Comparison of ENCODE assay signal across 9 cellular contexts in the genomic region with DNA sequence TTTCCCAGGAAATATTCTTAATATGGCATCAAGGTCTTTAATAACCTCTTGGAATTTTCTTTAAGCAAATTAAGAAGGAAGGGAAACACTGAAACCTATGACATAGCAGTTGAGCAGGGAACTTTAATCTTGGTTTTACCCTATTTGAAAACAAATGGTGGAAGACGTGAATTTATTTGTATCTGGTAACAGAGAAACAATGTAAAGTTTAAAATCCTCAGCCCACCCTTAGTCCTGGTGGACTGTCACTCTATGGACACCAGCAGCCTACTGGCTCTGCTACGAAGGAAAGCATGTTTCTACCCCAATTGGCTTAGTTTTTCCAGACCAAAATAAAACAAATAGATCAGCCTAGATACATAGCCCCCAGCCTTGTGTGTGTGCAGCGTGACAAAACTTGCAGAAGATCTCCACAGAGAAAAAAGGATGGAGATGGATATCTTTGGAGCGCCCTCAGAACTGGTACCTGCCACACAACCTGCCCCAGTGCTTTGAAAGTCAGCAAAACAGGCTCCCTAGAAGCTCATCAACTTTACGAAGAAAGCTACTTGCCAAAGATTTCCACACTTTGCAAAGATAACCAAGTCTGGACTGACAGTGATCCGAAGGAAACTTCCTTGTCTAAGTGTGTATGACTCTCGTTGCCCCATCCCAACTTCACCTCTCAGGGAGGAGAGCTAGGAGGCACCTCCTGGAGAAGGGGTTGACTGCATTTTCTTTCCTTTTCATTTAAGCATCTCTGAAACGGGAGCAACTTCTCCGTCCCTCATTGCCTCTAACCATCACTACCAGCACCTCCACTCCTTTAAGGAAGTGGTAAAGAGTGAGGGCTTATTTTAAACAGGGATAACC. TPM values are rescaled to one million over a fixed set of nuclear protein-coding genes. Genes with fewer than 3 reads are reported as not detected.
DNase-seq lines count a peak whose midpoint lies in the region; ATAC-seq and TF ChIP-seq lines count a peak whose summit lies in the region.
"Had no signal": no experiment of that assay in that cellular context is flagged by ENCODE, and none has a peak within 500 bp of the region (broad histone marks: within the 10 kb centered on the region; RNA-seq: fewer than 3 reads in every experiment).

No MANE protein-coding gene starts in this region.

- DNase-seq in fibroblast of lung (ENCODE audit: low read depth in 2 of 2) (peak; percentile 22 to 54), prostate gland (ENCODE audit: low spot score) (no peak), omental fat pad (ENCODE audit: low spot score) (no peak), hepatic stellate cell (ENCODE audit: low spot score) (no peak), GM03348 (ENCODE audit: low spot score) (no peak)
- DNase-seq: GDM1 had no signal

- H3K9me3 ChIP-seq in BLaER1 treated with 17β-estradiol and CSF1 and Interleukin-3, amounts not matched to agents 10 nM and 100 nM (replicated peaks in 1 of 11) = 0 out of 22 replicates have a peak, but pooled peaks cover 0 to 4% (median 0%) of the 10 kb centered on the region in 11 experiments
- H3K9me3 ChIP-seq in fibroblast of lung (ENCODE audit: control insufficient read depth, insufficient read depth, low read depth, low read length) (no peaks in the 10 kb centered on the region), prostate gland (no peaks in the 10 kb centered on the region)

- H3K79me2 ChIP-seq in fibroblast of lung (ENCODE audit: control insufficient read depth, insufficient read depth, low read length) = peaks cover 96% of the 10 kb centered on the region

- no peak for ATAC-seq in omental fat pad (ENCODE audit: low FRiP score)
- ATAC-seq in GM18861 (IDR thresholded peaks at IDR 0.05; ENCODE audit: unreplicated experiment) = no peak

- H3K27me3 ChIP-seq in BLaER1 treated with 17β-estradiol and CSF1 and Interleukin-3, amounts not matched to agents 10 nM and 100 nM = no peaks in the 10 kb centered on the region
- no peaks in the 10 kb centered on the region for H3K27me3 ChIP-seq in fibroblast of lung (ENCODE audit: control insufficient read depth, insufficient read depth, low read length)
- H3K27me3 ChIP-seq in prostate gland (replicated peaks; ENCODE audit: insufficient read depth) = peaks cover 7% of the 10 kb centered on the region

- H2AFZ ChIP-seq in fibroblast of lung (ENCODE audit: low read length) = no peak overlapping the region

- H3K4me3 ChIP-seq in BLaER1 treated with 17β-estradiol and CSF1 and Interleukin-3, amounts not matched to agents 10 nM and 100 nM = peak overlapping the region; percentile 71 to 95 (median 85)
- H3K4me3 ChIP-seq in fibroblast of lung (replicated peaks in 1 of 4; ENCODE audit: control extremely low read depth in 1 of 4, insufficient read depth in 1 of 4, low read depth in 3 of 4, low read length in 4 of 4) = peak overlapping the region; percentile 79 to 92 (median 80)
- no peak overlapping the region for H3K4me3 ChIP-seq in prostate gland

- peak overlapping the region; percentile 87 to 100 (median 95) for H3K4me2 ChIP-seq in BLaER1 treated with 17β-estradiol and CSF1 and Interleukin-3, amounts not matched to agents 10 nM and 100 nM
- H3K4me2 ChIP-seq in fibroblast of lung (ENCODE audit: extremely low read depth, insufficient read depth, low read length) = peak overlapping the region; percentile 98

- H4K20me1 ChIP-seq in BLaER1 treated with 17β-estradiol and CSF1 and Interleukin-3, amounts not matched to agents 10 nM and 100 nM = peaks cover 56 to 82% (median 72%) of the 10 kb centered on the region in 11 experiments
- no peaks in the 10 kb centered on the region for H4K20me1 ChIP-seq in fibroblast of lung (ENCODE audit: control insufficient read depth, extremely low read depth, insufficient read depth, low read length)

- H3K4me1 ChIP-seq in BLaER1 treated with 17β-estradiol and CSF1 and Interleukin-3, amounts not matched to agents 10 nM and 100 nM = peaks cover 32 to 64% (median 56%) of the 10 kb centered on the region in 10 experiments
- H3K4me1 ChIP-seq in fibroblast of lung (ENCODE audit: control insufficient read depth, extremely low read depth, insufficient read depth, low read length) (peaks cover 21% of the 10 kb centered on the region), prostate gland (replicated peaks) (no peaks in the 10 kb centered on the region)

- TF ChIP-seq POLR2A in prostate gland (IDR thresholded peaks at IDR 0.05) = no peak

- 37% methylated on average over 9 of the region's 9 CpGs for WGBS in prostate gland

- H3K9ac ChIP-seq in BLaER1 treated with 17β-estradiol and CSF1 and Interleukin-3, amounts not matched to agents 10 nM and 100 nM = peak overlapping the region; percentile 96 to 100 (median 99)
- H3K9ac ChIP-seq in fibroblast of lung (ENCODE audit: insufficient read depth, low read length) = peak overlapping the region; percentile 64

- intact Hi-C loops in prostate gland (cut with DNase I) = no loop called here

- peaks cover 92 to 98% (median 96%) of the 10 kb centered on the region in 11 experiments for H3K36me3 ChIP-seq in BLaER1 treated with 17β-estradiol and CSF1 and Interleukin-3, amounts not matched to agents 10 nM and 100 nM
- H3K36me3 ChIP-seq in fibroblast of lung (ENCODE audit: control insufficient read depth, insufficient read depth, low read length) (no peaks in the 10 kb centered on the region), prostate gland (no peaks in the 10 kb centered on the region)

- H3K27ac ChIP-seq in BLaER1 treated with 17β-estradiol and CSF1 and Interleukin-3, amounts not matched to agents 10 nM and 100 nM = peak overlapping the region; percentile 94 to 100 (median 99)
- H3K27ac ChIP-seq in fibroblast of lung (ENCODE audit: insufficient read depth, low read length) (peak overlapping the region; percentile 96), prostate gland (peak overlapping the region; percentile 84)

- TF ChIP-seq CTCF in fibroblast of lung (conservative IDR thresholded peaks at IDR 0.05 in 1 of 2, IDR thresholded peaks at IDR 0.05 in 1 of 2; ENCODE audit: low read depth in 1 of 2, low read length in 2 of 2) (no peak), prostate gland (IDR thresholded peaks at IDR 0.05) (no peak), omental fat pad (IDR thresholded peaks at IDR 0.05) (no peak)

TF ChIP-seq in PFSK-1, 5 proteins besides CTCF, POLR2A, EP300 and RAD21:
- TF ChIP-seq TAF1 (IDR thresholded peaks at IDR 0.05; ENCODE audit: borderline replicate concordance, insufficient read depth, low read length) (no peak), REST (IDR thresholded peaks at IDR 0.05; ENCODE audit: insufficient read depth in 1 of 2, low read depth in 2 of 2, low read length in 2 of 2) (no peak), SIN3A (IDR thresholded peaks at IDR 0.05; ENCODE audit: borderline replicate concordance, insufficient read depth, low read length) (peak; percentile 33; the same call in 1 of the 2 replicates), POLR2AphosphoS5 (IDR thresholded peaks at IDR 0.05; ENCODE audit: low read depth, low read length) (no peak)
TF ChIP-seq in PFSK-1: peak in this region for 1.

RNA-seq across cellular contexts. Expression of gene ZEB2, which starts 7.3 kb away (rescaled TPM):
- polyA plus RNA-seq in PFSK-1 (2012; ENCODE audit: insufficient read length, low read depth) = 13.2 TPM
- total RNA-seq in fibroblast of lung = 68.8 and 91.0 TPM in 2 replicates
- polyA plus RNA-seq in fibroblast of lung = 62.7 and 130 TPM in 2 replicates
- 35.8 and 75.9 TPM in 2 replicates for polyA plus RNA-seq in fibroblast of lung (2012)
- 89.0 and 128 TPM in 2 replicates for polyA minus RNA-seq in fibroblast of lung (ENCODE audit: low replicate concordance)
- total RNA-seq in prostate gland = 10 to 100 TPM; 13.1 to 80.4 TPM
- 100 to 1,000 TPM; 168 to 344 (median 251) TPM for total RNA-seq in omental fat pad

Comparison
In these comparisons a context has a peak if more than half of its experiments do, and no peak if none do; other contexts are left out.
1. H3K4me3 ChIP-seq: peak in BLaER1 treated with 17β-estradiol and CSF1 and Interleukin-3, amounts not matched to agents 10 nM and 100 nM (10 of 10) and fibroblast of lung (4 of 4); none in prostate gland (0 of 2).
2. DNase-seq: peak in fibroblast of lung (2 of 2); none in prostate gland (single experiment), omental fat pad (single experiment), hepatic stellate cell (single experiment) and GM03348 (single experiment).
3. Peak in every context shown above with its lines, with median percentiles within 50 percentile points of each other: H3K27ac ChIP-seq.